Comparison of ENCODE assay signal across 19 cellular contexts in genomic region chr21:32140212-32141008, GRCh38.
DNase-seq lines count a peak whose midpoint lies in the region; ATAC-seq and TF ChIP-seq lines count a peak whose summit lies in the region.
"Had no signal": no experiment of that assay in that cellular context is flagged by ENCODE, and none has a peak within 500 bp of the region (broad histone marks: within the 10 kb centered on the region; RNA-seq: fewer than 3 reads in every experiment).

No MANE protein-coding gene starts in this region.

- H3K9me3 Mint-ChIP-seq in WTC11, result peaks cover 17% of the 10 kb centered on the region
- no peaks in the 10 kb centered on the region for H3K9me3 Mint-ChIP-seq in activated CD4-positive, alpha-beta memory T cell treated with anti-CD3 and anti-CD28 coated beads, Interleukin-2, amount 10 ng/mL, durations not matched to agents 7 days and 5 days

- intact Hi-C loops in tibial artery (cut with DNase I; ENCODE audit: low total_unique reads), result no loop called here

- H3K27ac ChIP-seq in tibial artery, result no peak overlapping the region
- H3K27ac ChIP-seq: A549, KMS-11 had no signal

- DNase-seq in AG08395 (ENCODE audit: low spot score) (peak; percentile 33), GM03348 (ENCODE audit: low spot score) (peak; percentile 30), WTC11 (ENCODE audit: low spot score) (no peak), fibroblast of the conjunctiva (ENCODE audit: low read depth) (peak; percentile 69), tibial artery (no peak), cerebellar cortex (ENCODE audit: low spot score) (no peak)
- DNase-seq in activated CD4-positive, alpha-beta T cell treated with anti-CD3 and anti-CD28 coated beads, Interleukin-2, amount 50 U/mL, for 4 hours, result no peak
- no peak for DNase-seq in activated CD4-positive, alpha-beta memory T cell treated with anti-CD3 and anti-CD28 coated beads, Interleukin-2, amount 10 ng/mL, durations not matched to agents 7 days and 5 days
- DNase-seq: Caco-2; CD4-positive, CD25-positive, alpha-beta regulatory T cell; DMS153; EL; NCI-H1092; NCI-H146; NCI-H345; NCI-H526 treated with DMSO at 0.1 percent for 48 hours; SHP77 treated with DMSO at 0.1 percent for 48 hours had no signal

- peaks cover 0 to 30% (median 20%) of the 10 kb centered on the region in 4 donors for H3K4me1 ChIP-seq in tibial artery
- H3K4me1 ChIP-seq: A549, Caco-2 had no signal

- H3K27me3 Mint-ChIP-seq in WTC11 (ENCODE audit: low read depth), result no peaks in the 10 kb centered on the region
- H3K27me3 Mint-ChIP-seq in activated CD4-positive, alpha-beta memory T cell treated with anti-CD3 and anti-CD28 coated beads, Interleukin-2, amount 10 ng/mL, durations not matched to agents 7 days and 5 days, result peaks cover 3% of the 10 kb centered on the region
- H3K27me3 Mint-ChIP-seq: CD4-positive, CD25-positive, alpha-beta regulatory T cell had no signal

- no peaks in the 10 kb centered on the region for H3K9me3 ChIP-seq in tibial artery
- H3K9me3 ChIP-seq: A549 had no signal

- no peak overlapping the region for H3K27ac Mint-ChIP-seq in WTC11
- H3K27ac Mint-ChIP-seq in activated CD4-positive, alpha-beta memory T cell treated with anti-CD3 and anti-CD28 coated beads, Interleukin-2, amount 10 ng/mL, durations not matched to agents 7 days and 5 days, result no peak overlapping the region
- H3K27ac Mint-ChIP-seq: CD4-positive, CD25-positive, alpha-beta regulatory T cell had no signal

- CTCF ChIA-PET in WTC11 (lab: Charles Lee), result interaction anchor here (1.0 to 1.3 kb wide), 2 partner anchors 12 to 118 kb away, joined by 3 to 4 read pairs; no protein-coding TSS in a partner anchor
- CTCF ChIA-PET in activated CD4-positive, alpha-beta memory T cell treated with anti-CD3 and anti-CD28 coated beads, Interleukin-2, amount 10 ng/mL, durations not matched to agents 7 days and 5 days (lab: Charles Lee), result no interaction called here

- TF ChIP-seq CTCF in WTC11 (IDR thresholded peaks at IDR 0.05) (no peak), tibial artery (IDR thresholded peaks at IDR 0.05) (no peak)

- H3K4me1 Mint-ChIP-seq in WTC11, result peaks cover 18% of the 10 kb centered on the region
- no peaks in the 10 kb centered on the region for H3K4me1 Mint-ChIP-seq in activated CD4-positive, alpha-beta memory T cell treated with anti-CD3 and anti-CD28 coated beads, Interleukin-2, amount 10 ng/mL, durations not matched to agents 7 days and 5 days

- no peaks in the 10 kb centered on the region for H3K36me3 ChIP-seq in tibial artery

- peaks cover 3% of the 10 kb centered on the region; the same call in 1 of the 2 replicates for H3K36me3 Mint-ChIP-seq in WTC11
- no peaks in the 10 kb centered on the region for H3K36me3 Mint-ChIP-seq in activated CD4-positive, alpha-beta memory T cell treated with anti-CD3 and anti-CD28 coated beads, Interleukin-2, amount 10 ng/mL, durations not matched to agents 7 days and 5 days (ENCODE audit: low read depth)
- H3K36me3 Mint-ChIP-seq: CD4-positive, CD25-positive, alpha-beta regulatory T cell had no signal

- H3K27me3 ChIP-seq in tibial artery, result no peaks in the 10 kb centered on the region

- POLR2A ChIA-PET in WTC11 (lab: Charles Lee), result interaction anchor here (0.6 kb wide), 1 partner anchor 16 kb away, joined by 4 read pairs; no protein-coding TSS in a partner anchor
- POLR2A ChIA-PET in activated CD4-positive, alpha-beta memory T cell treated with anti-CD3 and anti-CD28 coated beads, Interleukin-2, amount 10 ng/mL, durations not matched to agents 7 days and 5 days (lab: Charles Lee), result no interaction called here

- 0 out of 2 replicates have a peak, but pooled peaks have one; percentile 16 for ATAC-seq in WTC11
- ATAC-seq: A549 had no signal

- H3K4me3 Mint-ChIP-seq in WTC11, result no peak overlapping the region
- no peak overlapping the region for H3K4me3 Mint-ChIP-seq in activated CD4-positive, alpha-beta memory T cell treated with anti-CD3 and anti-CD28 coated beads, Interleukin-2, amount 10 ng/mL, durations not matched to agents 7 days and 5 days
- H3K4me3 Mint-ChIP-seq: CD4-positive, CD25-positive, alpha-beta regulatory T cell had no signal

- H3K4me3 ChIP-seq in tibial artery, result no peak overlapping the region
- H3K4me3 ChIP-seq: A549 had no signal

TF ChIP-seq in WTC11, 78 proteins besides CTCF, POLR2A, EP300 and RAD21:
- no peak for TF ChIP-seq SMAD4 (CRISPR knock-in tag; IDR thresholded peaks at IDR 0.05)
- TF ChIP-seq, protein P1, sequence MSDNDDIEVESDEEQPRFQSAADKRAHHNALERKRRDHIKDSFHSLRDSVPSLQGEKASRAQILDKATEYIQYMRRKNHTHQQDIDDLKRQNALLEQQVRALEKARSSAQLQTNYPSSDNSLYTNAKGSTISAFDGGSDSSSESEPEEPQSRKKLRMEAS (CRISPR knock-in tag; IDR thresholded peaks at IDR 0.05), result no peak
- TF ChIP-seq ZNF121 (CRISPR knock-in tag; IDR thresholded peaks at IDR 0.05), result no peak
- TF ChIP-seq SP1 (CRISPR knock-in tag; conservative IDR thresholded peaks at IDR 0.05), result no peak
- TF ChIP-seq ZNF423 (CRISPR knock-in tag; IDR thresholded peaks at IDR 0.05), result no peak
- no peak for TF ChIP-seq MYBL2 (CRISPR knock-in tag; IDR thresholded peaks at IDR 0.05)
- TF ChIP-seq NFE2L1 (CRISPR knock-in tag; IDR thresholded peaks at IDR 0.05), result no peak
- TF ChIP-seq FOXK1 (CRISPR knock-in tag; IDR thresholded peaks at IDR 0.05), result no peak
- TF ChIP-seq NR2C2 (CRISPR knock-in tag; IDR thresholded peaks at IDR 0.05), result no peak
- TF ChIP-seq, protein P2, sequence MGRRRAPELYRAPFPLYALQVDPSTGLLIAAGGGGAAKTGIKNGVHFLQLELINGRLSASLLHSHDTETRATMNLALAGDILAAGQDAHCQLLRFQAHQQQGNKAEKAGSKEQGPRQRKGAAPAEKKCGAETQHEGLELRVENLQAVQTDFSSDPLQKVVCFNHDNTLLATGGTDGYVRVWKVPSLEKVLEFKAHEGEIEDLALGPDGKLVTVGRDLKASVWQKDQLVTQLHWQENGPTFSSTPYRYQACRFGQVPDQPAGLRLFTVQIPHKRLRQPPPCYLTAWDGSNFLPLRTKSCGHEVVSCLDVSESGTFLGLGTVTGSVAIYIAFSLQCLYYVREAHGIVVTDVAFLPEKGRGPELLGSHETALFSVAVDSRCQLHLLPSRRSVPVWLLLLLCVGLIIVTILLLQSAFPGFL (CRISPR knock-in tag; IDR thresholded peaks at IDR 0.05; ENCODE audit: borderline replicate concordance), result no peak
- TF ChIP-seq TEAD4 (CRISPR knock-in tag; IDR thresholded peaks at IDR 0.05), result no peak
- TF ChIP-seq, protein P3, sequence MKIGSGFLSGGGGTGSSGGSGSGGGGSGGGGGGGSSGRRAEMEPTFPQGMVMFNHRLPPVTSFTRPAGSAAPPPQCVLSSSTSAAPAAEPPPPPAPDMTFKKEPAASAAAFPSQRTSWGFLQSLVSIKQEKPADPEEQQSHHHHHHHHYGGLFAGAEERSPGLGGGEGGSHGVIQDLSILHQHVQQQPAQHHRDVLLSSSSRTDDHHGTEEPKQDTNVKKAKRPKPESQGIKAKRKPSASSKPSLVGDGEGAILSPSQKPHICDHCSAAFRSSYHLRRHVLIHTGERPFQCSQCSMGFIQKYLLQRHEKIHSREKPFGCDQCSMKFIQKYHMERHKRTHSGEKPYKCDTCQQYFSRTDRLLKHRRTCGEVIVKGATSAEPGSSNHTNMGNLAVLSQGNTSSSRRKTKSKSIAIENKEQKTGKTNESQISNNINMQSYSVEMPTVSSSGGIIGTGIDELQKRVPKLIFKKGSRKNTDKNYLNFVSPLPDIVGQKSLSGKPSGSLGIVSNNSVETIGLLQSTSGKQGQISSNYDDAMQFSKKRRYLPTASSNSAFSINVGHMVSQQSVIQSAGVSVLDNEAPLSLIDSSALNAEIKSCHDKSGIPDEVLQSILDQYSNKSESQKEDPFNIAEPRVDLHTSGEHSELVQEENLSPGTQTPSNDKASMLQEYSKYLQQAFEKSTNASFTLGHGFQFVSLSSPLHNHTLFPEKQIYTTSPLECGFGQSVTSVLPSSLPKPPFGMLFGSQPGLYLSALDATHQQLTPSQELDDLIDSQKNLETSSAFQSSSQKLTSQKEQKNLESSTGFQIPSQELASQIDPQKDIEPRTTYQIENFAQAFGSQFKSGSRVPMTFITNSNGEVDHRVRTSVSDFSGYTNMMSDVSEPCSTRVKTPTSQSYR (CRISPR knock-in tag; IDR thresholded peaks at IDR 0.05), result no peak
- TF ChIP-seq EMX1 (CRISPR knock-in tag; IDR thresholded peaks at IDR 0.05), result no peak
- no peak for TF ChIP-seq CREM (CRISPR knock-in tag; IDR thresholded peaks at IDR 0.05)
- no peak for TF ChIP-seq E2F4 (CRISPR knock-in tag; IDR thresholded peaks at IDR 0.05; ENCODE audit: borderline replicate concordance, low read depth)
- no peak for TF ChIP-seq OVOL2 (CRISPR knock-in tag; IDR thresholded peaks at IDR 0.05; ENCODE audit: borderline replicate concordance)
- TF ChIP-seq, protein P4, sequence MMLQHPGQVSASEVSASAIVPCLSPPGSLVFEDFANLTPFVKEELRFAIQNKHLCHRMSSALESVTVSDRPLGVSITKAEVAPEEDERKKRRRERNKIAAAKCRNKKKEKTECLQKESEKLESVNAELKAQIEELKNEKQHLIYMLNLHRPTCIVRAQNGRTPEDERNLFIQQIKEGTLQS (CRISPR knock-in tag; conservative IDR thresholded peaks at IDR 0.05), result no peak

Comparison
In these comparisons a context has a peak if more than half of its experiments do, and no peak if none do; other contexts are left out.
1. DNase-seq: peak in AG08395 (single experiment), GM03348 (single experiment) and fibroblast of the conjunctiva (single experiment); none in WTC11 (single experiment), activated CD4-positive, alpha-beta T cell treated with anti-CD3 and anti-CD28 coated beads, Interleukin-2, amount 50 U/mL, for 4 hours (0 of 2), tibial artery (0 of 2), cerebellar cortex (single experiment) and activated CD4-positive, alpha-beta memory T cell treated with anti-CD3 and anti-CD28 coated beads, Interleukin-2, amount 10 ng/mL, durations not matched to agents 7 days and 5 days (single experiment).